ENCODE assay signal across 22 cellular contexts in genomic region chr5:79516986-79517385, GRCh38. TPM values are rescaled to one million over a fixed set of nuclear protein-coding genes. Genes with fewer than 3 reads are reported as not detected.
DNase-seq lines count a peak whose midpoint lies in the region; ATAC-seq lines count a peak whose summit lies in the region.
"Had no signal": no experiment of that assay in that cellular context is flagged by ENCODE, and none has a peak within 500 bp of the region (broad histone marks: within the 10 kb centered on the region; RNA-seq: fewer than 3 reads in every experiment).

No MANE protein-coding gene starts in this region.

- in situ Hi-C loops in ACHN (cut with HindIII; ENCODE audit: low pct_ligation_motif_present, low pct_unique_long_range_greater_than_20kb, low sequenced_read_pairs): no loop called here

- intact Hi-C loops in activated naive CD4-positive, alpha-beta T cell treated with anti-CD3 and anti-CD28 coated beads for 36 hours (cut with micrococcal nuclease): loop anchor here (10.0 kb wide), 1 partner anchor 738 kb away; the partner anchor contains the start of gene SERINC5

- peaks cover 9% of the 10 kb centered on the region for H3K27me3 Mint-ChIP-seq in activated naive CD4-positive, alpha-beta T cell treated with anti-CD3 and anti-CD28 coated beads for 36 hours (ENCODE audit: low read depth)
- peaks cover 7% of the 10 kb centered on the region for H3K27me3 Mint-ChIP-seq in activated naive CD8-positive, alpha-beta T cell treated with anti-CD3 and anti-CD28 coated beads, Interleukin-2, amount 10 ng/mL, durations not matched to agents 7 days and 5 days
- no peaks in the 10 kb centered on the region for H3K27me3 Mint-ChIP-seq in stimulated activated naive CD8-positive, alpha-beta T cell treated with anti-CD3 and anti-CD28 coated beads, Interleukin-15, amount 100 ng/mL, for 72 hours
- H3K27me3 Mint-ChIP-seq: central memory CD8-positive, alpha-beta T cell had no signal

- peaks cover 20% of the 10 kb centered on the region for H3K4me1 Mint-ChIP-seq in activated naive CD4-positive, alpha-beta T cell treated with anti-CD3 and anti-CD28 coated beads for 36 hours (ENCODE audit: low read depth)
- H3K4me1 Mint-ChIP-seq in activated naive CD8-positive, alpha-beta T cell treated with anti-CD3 and anti-CD28 coated beads, Interleukin-2, amount 10 ng/mL, durations not matched to agents 7 days and 5 days: peaks cover 14% of the 10 kb centered on the region
- H3K4me1 Mint-ChIP-seq in stimulated activated naive CD8-positive, alpha-beta T cell treated with anti-CD3 and anti-CD28 coated beads, Interleukin-15, amount 100 ng/mL, for 72 hours: peaks cover 27% of the 10 kb centered on the region

- CTCF ChIA-PET in activated naive CD4-positive, alpha-beta T cell treated with anti-CD3 and anti-CD28 coated beads for 36 hours (lab: Charles Lee): no interaction called here

- DNase-seq in activated naive CD4-positive, alpha-beta T cell treated with anti-CD3 and anti-CD28 coated beads for 36 hours: no peak
- DNase-seq in activated naive CD4-positive, alpha-beta T cell treated with anti-CD3 and anti-CD28 coated beads, Interleukin-2, amount 50 U/mL, for 72 hours (ENCODE audit: low spot score in 2 of 2): no peak
- DNase-seq in Jurkat, Clone E6-1 (ENCODE audit: low read depth, low spot score): peak; percentile 70
- no peak for DNase-seq in activated naive CD8-positive, alpha-beta T cell treated with anti-CD3 and anti-CD28 coated beads, Interleukin-2, amount 10 ng/mL, durations not matched to agents 7 days and 5 days
- DNase-seq in stimulated activated naive CD8-positive, alpha-beta T cell treated with anti-CD3 and anti-CD28 coated beads, Interleukin-15, amount 100 ng/mL, for 72 hours: no peak
- DNase-seq in DMS153 (lab: John Stamatoyannopoulos, UW) (no peak), A172 (ENCODE audit: low spot score) (no peak), ACHN (no peak)
- DNase-seq: activated CD4-positive, alpha-beta T cell treated with anti-CD3 and anti-CD28 coated beads, Interleukin-2, amount 50 U/mL, for 4 hours; CD4-positive, alpha-beta memory T cell; dorsolateral prefrontal cortex; left lung; NCI-H1092; NCI-H2029 treated with DMSO at 0.1 percent for 48 hours; NCI-H446; WERI-Rb-1 had no signal

- H3K27ac Mint-ChIP-seq in activated naive CD4-positive, alpha-beta T cell treated with anti-CD3 and anti-CD28 coated beads for 36 hours: peak overlapping the region; percentile 17
- H3K27ac Mint-ChIP-seq in activated naive CD4-positive, alpha-beta T cell treated with anti-CD3 and anti-CD28 coated beads, Interleukin-2, amount 50 U/mL, for 72 hours: no peak overlapping the region
- H3K27ac Mint-ChIP-seq in activated naive CD8-positive, alpha-beta T cell treated with anti-CD3 and anti-CD28 coated beads, Interleukin-2, amount 10 ng/mL, durations not matched to agents 7 days and 5 days: peak overlapping the region; percentile 8
- peak overlapping the region in 1 of 2 donors; percentile 79 for H3K27ac Mint-ChIP-seq in stimulated activated naive CD8-positive, alpha-beta T cell treated with anti-CD3 and anti-CD28 coated beads, Interleukin-15, amount 100 ng/mL, for 72 hours
- H3K27ac Mint-ChIP-seq: neural progenitor cell had no signal

- H3K9me3 Mint-ChIP-seq in activated naive CD4-positive, alpha-beta T cell treated with anti-CD3 and anti-CD28 coated beads for 36 hours: no peaks in the 10 kb centered on the region
- no peaks in the 10 kb centered on the region for H3K9me3 Mint-ChIP-seq in activated naive CD4-positive, alpha-beta T cell treated with anti-CD3 and anti-CD28 coated beads, Interleukin-2, amount 50 U/mL, for 72 hours
- peaks cover 2% of the 10 kb centered on the region for H3K9me3 Mint-ChIP-seq in activated naive CD8-positive, alpha-beta T cell treated with anti-CD3 and anti-CD28 coated beads, Interleukin-2, amount 10 ng/mL, durations not matched to agents 7 days and 5 days
- no peaks in the 10 kb centered on the region for H3K9me3 Mint-ChIP-seq in stimulated activated naive CD8-positive, alpha-beta T cell treated with anti-CD3 and anti-CD28 coated beads, Interleukin-15, amount 100 ng/mL, for 72 hours
- H3K9me3 Mint-ChIP-seq: CD4-positive, alpha-beta memory T cell; central memory CD8-positive, alpha-beta T cell; neural progenitor cell had no signal

- no peak for ATAC-seq in activated naive CD4-positive, alpha-beta T cell treated with anti-CD3 and anti-CD28 coated beads, Interleukin-2, amount 50 U/mL, for 72 hours
- no peak for ATAC-seq in activated naive CD8-positive, alpha-beta T cell treated with anti-CD3 and anti-CD28 coated beads, Interleukin-2, amount 10 ng/mL, durations not matched to agents 7 days and 5 days (ENCODE audit: low read depth)
- no peak for ATAC-seq in stimulated activated naive CD8-positive, alpha-beta T cell treated with anti-CD3 and anti-CD28 coated beads, Interleukin-15, amount 100 ng/mL, for 72 hours
- ATAC-seq: left lung, Panc1 had no signal

- peaks cover 1% of the 10 kb centered on the region for H3K36me3 Mint-ChIP-seq in activated naive CD4-positive, alpha-beta T cell treated with anti-CD3 and anti-CD28 coated beads for 36 hours (ENCODE audit: low read depth)
- peaks cover 0 to 5% of the 10 kb centered on the region in 2 donors for H3K36me3 Mint-ChIP-seq in activated naive CD4-positive, alpha-beta T cell treated with anti-CD3 and anti-CD28 coated beads, Interleukin-2, amount 50 U/mL, for 72 hours
- H3K36me3 Mint-ChIP-seq in activated naive CD8-positive, alpha-beta T cell treated with anti-CD3 and anti-CD28 coated beads, Interleukin-2, amount 10 ng/mL, durations not matched to agents 7 days and 5 days: peaks cover 2% of the 10 kb centered on the region
- H3K36me3 Mint-ChIP-seq: neural progenitor cell had no signal

- no peak overlapping the region for H3K4me3 Mint-ChIP-seq in activated naive CD4-positive, alpha-beta T cell treated with anti-CD3 and anti-CD28 coated beads for 36 hours
- peak overlapping the region; percentile 16 for H3K4me3 Mint-ChIP-seq in activated naive CD8-positive, alpha-beta T cell treated with anti-CD3 and anti-CD28 coated beads, Interleukin-2, amount 10 ng/mL, durations not matched to agents 7 days and 5 days
- H3K4me3 Mint-ChIP-seq in stimulated activated naive CD8-positive, alpha-beta T cell treated with anti-CD3 and anti-CD28 coated beads, Interleukin-15, amount 100 ng/mL, for 72 hours: peak overlapping the region; percentile 16 to 73
- H3K4me3 Mint-ChIP-seq: central memory CD8-positive, alpha-beta T cell; neural progenitor cell had no signal

- H3K4me3 ChIP-seq in Jurkat, Clone E6-1 (ENCODE audit: low read length): no peak overlapping the region
- H3K4me3 ChIP-seq: ascending aorta, dorsolateral prefrontal cortex, HAP-1, left lung, neural progenitor cell, suprapubic skin had no signal

- POLR2A ChIA-PET in activated naive CD8-positive, alpha-beta T cell treated with anti-CD3 and anti-CD28 coated beads, Interleukin-2, amount 10 ng/mL, durations not matched to agents 7 days and 5 days (lab: Charles Lee): interaction anchor here (0.6 kb wide), 1 partner anchor 541 kb away, joined by 4 read pairs; no protein-coding TSS in a partner anchor

RNA-seq across cellular contexts. Expression of gene HOMER1, which starts 3.1 kb away (rescaled TPM):
- total RNA-seq in activated naive CD4-positive, alpha-beta T cell treated with anti-CD3 and anti-CD28 coated beads for 36 hours: 1 to 10 TPM; 3.9 to 5.3 TPM
- total RNA-seq in activated naive CD4-positive, alpha-beta T cell treated with anti-CD3 and anti-CD28 coated beads, Interleukin-2, amount 50 U/mL, for 72 hours: 1 to 10 TPM; 2.0 to 8.5 TPM
- 15.6 TPM for polyA plus RNA-seq in Jurkat, Clone E6-1 (2012; ENCODE audit: insufficient read depth, insufficient read length)
- 1 to 10 TPM; 2.3 to 2.6 TPM for total RNA-seq in activated naive CD8-positive, alpha-beta T cell treated with anti-CD3 and anti-CD28 coated beads, Interleukin-2, amount 10 ng/mL, durations not matched to agents 7 days and 5 days
- 10.3 and 11.0 TPM in 2 replicates for total RNA-seq in A172 (2014; rRNA removed; shearing (Covaris generic))

Comparison
In these comparisons a context has a peak if more than half of its experiments do, and no peak if none do; other contexts are left out.
1. H3K27ac Mint-ChIP-seq: peak in activated naive CD4-positive, alpha-beta T cell treated with anti-CD3 and anti-CD28 coated beads for 36 hours (single experiment) and activated naive CD8-positive, alpha-beta T cell treated with anti-CD3 and anti-CD28 coated beads, Interleukin-2, amount 10 ng/mL, durations not matched to agents 7 days and 5 days (single experiment); none in activated naive CD4-positive, alpha-beta T cell treated with anti-CD3 and anti-CD28 coated beads, Interleukin-2, amount 50 U/mL, for 72 hours (0 of 2).